In genomic region chr19:43315851-43316250, GRCh38 we compare ENCODE assay signal across 25 cellular contexts. TPM values are rescaled to one million over a fixed set of nuclear protein-coding genes. Genes with fewer than 3 reads are reported as not detected.
DNase-seq lines count a peak whose midpoint lies in the region; ATAC-seq, FAIRE-seq and TF ChIP-seq lines count a peak whose summit lies in the region.
"Had no signal": no experiment of that assay in that cellular context is flagged by ENCODE, and none has a peak within 500 bp of the region (broad histone marks: within the 10 kb centered on the region; RNA-seq: fewer than 3 reads in every experiment).

No MANE protein-coding gene starts in this region.

- H3K4me3 ChIP-seq in HEK293 (ENCODE audit: low read depth, low read length) (no peak overlapping the region), K562 (no peak overlapping the region), testis (peak overlapping the region in 1 of 2 donors; percentile 1)
- H3K4me3 ChIP-seq: GM12878, SJCRH30 had no signal

- DNase-seq in H54 (ENCODE audit: insufficient read length, low spot score) (peak; percentile 30), K562 (ENCODE audit: extremely low read depth in 1 of 4, low spot score in 3 of 4) (peak in 3 of 4 experiments; percentile 11 to 14 (median 13)), testis (peak; percentile 55)
- DNase-seq in stimulated activated CD8-positive, alpha-beta memory T cell treated with anti-CD3 and anti-CD28 coated beads, Interleukin-4, amount 100 ng/mL, for 48 hours, result no peak
- DNase-seq: C1 segment of cervical spinal cord; CD4-positive, alpha-beta memory T cell; COR-L47; DMS53; GDM1; HFFc6; IMR-90; MM.1S; NCI-H2029 treated with DMSO at 0.1 percent for 48 hours; NCI-H226; NCI-H510A treated with DMSO at 0.1 percent for 48 hours; SJCRH30; T-helper 1 cell had no signal

- TF ChIP-seq POLR2A in H54 (IDR thresholded peaks at IDR 0.05; ENCODE audit: low read depth, low read length) (peak; percentile 30; the same call in 1 of the 2 replicates), K562 (conservative IDR thresholded peaks at IDR 0.05) (no peak), testis (IDR thresholded peaks at IDR 0.05) (no peak)

- H3K9me3 Mint-ChIP-seq in activated T-helper 17 cell treated with anti-CD3 and anti-CD28 coated beads, Interleukin-2, amount 50 U/mL, for 72 hours, result no peaks in the 10 kb centered on the region

- peaks cover 3% of the 10 kb centered on the region; the same call in 1 of the 2 replicates for H3K4me1 ChIP-seq in HEK293 (ENCODE audit: control insufficient read depth, insufficient read depth, low read length)
- no peaks in the 10 kb centered on the region for H3K4me1 ChIP-seq in K562 (replicated peaks in 1 of 2; ENCODE audit: control insufficient read depth in 2 of 2, insufficient read depth in 2 of 2, low read length in 2 of 2)
- H3K4me1 ChIP-seq in testis, result no peaks in the 10 kb centered on the region
- H3K4me1 ChIP-seq: SJCRH30 had no signal

- BruUV-seq in K562 (replicated peaks; lab: Mats Ljungman, UMichigan), result no TSS peak

- CTCF ChIA-PET in HEK293 (lab: Yijun Ruan, JAX) (interaction anchor here (0.7 to 1.4 kb wide), 7 partner anchors 10 to 372 kb away, joined by 3 to 6 read pairs (median 4); no protein-coding TSS in a partner anchor), K562 (lab: Yijun Ruan, JAX; ENCODE audit: low intra/inter-chr PET ratio) (interaction anchor here (1.1 to 1.9 kb wide), 2 partner anchors 86 to 88 kb away, joined by 3 to 5 read pairs; no protein-coding TSS in a partner anchor)

- H3K36me3 ChIP-seq in HEK293 (ENCODE audit: control insufficient read depth in 2 of 2, insufficient read depth in 1 of 2, low read length in 2 of 2) (no peaks in the 10 kb centered on the region), K562 (ENCODE audit: control insufficient read depth, insufficient read depth, low read length) (no peaks in the 10 kb centered on the region), testis (ENCODE audit: low read depth, missing control alignments) (no peaks in the 10 kb centered on the region)
- H3K36me3 ChIP-seq: SJCRH30 had no signal

- TF ChIP-seq CTCF in HEK293 (tag by site-specific recombination; IDR thresholded peaks at IDR 0.05) (no peak), K562 (IDR thresholded peaks at IDR 0.05 in 2 of 3, conservative IDR thresholded peaks at IDR 0.05 in 1 of 3; ENCODE audit: insufficient read depth in 2 of 3, low read depth in 1 of 3, low read length in 3 of 3) (no peak), testis (IDR thresholded peaks at IDR 0.05) (no peak)

- FAIRE-seq in H54 (lab: Jason Lieb, UNC), result no peak
- FAIRE-seq in K562 (lab: Jason Lieb, UNC), result no peak
- FAIRE-seq: GM12878 had no signal

- no peaks in the 10 kb centered on the region for H4K20me1 ChIP-seq in K562 (replicated peaks; ENCODE audit: control insufficient read depth, insufficient read depth, low read length)

- H3K9ac ChIP-seq in K562 (ENCODE audit: insufficient read depth in 1 of 2, low read depth in 2 of 2, low read length in 2 of 2), result no peak overlapping the region
- H3K9ac ChIP-seq: KMS-11 had no signal

- TF ChIP-seq EP300 in K562 (IDR thresholded peaks at IDR 0.05; ENCODE audit: low read length), result no peak

- peak overlapping the region; percentile 36 for H3K4me2 ChIP-seq in K562 (ENCODE audit: insufficient read depth, low read length)
- H3K4me2 ChIP-seq: KMS-11 had no signal

- H3K79me2 ChIP-seq in K562 (ENCODE audit: control insufficient read depth, insufficient read depth, low read length), result no peaks in the 10 kb centered on the region

- POLR2A ChIA-PET in HEK293 (lab: Yijun Ruan, JAX), result no interaction called here
- POLR2A ChIA-PET in K562 (lab: Yijun Ruan, JAX), result no interaction called here

- ATAC-seq in K562 (peak; percentile 60), HG03442 (IDR thresholded peaks at IDR 0.05; ENCODE audit: unreplicated experiment) (no peak)
- no peak for ATAC-seq in activated T-helper 17 cell treated with anti-CD3 and anti-CD28 coated beads, Interleukin-2, amount 50 U/mL, for 72 hours (replicated peaks)
- ATAC-seq: GM12878, Right ventricle myocardium inferior had no signal

- 1% methylated on average over 14 of the region's 15 CpGs for WGBS in K562 (ENCODE audit: insufficient coverage, low coverage, missing lambda C conversion rate)
- 58 to 63% methylated on average over 15 of the region's 15 CpGs for WGBS in testis, 2 donors

- H3K9me3 ChIP-seq in HEK293 (ENCODE audit: control insufficient read depth, insufficient read depth, low read depth, low read length) (peaks cover 2% of the 10 kb centered on the region; the same call in 1 of the 2 replicates), K562 (replicated peaks; ENCODE audit: control insufficient read depth, insufficient read depth, low read depth, low read length) (no peaks in the 10 kb centered on the region), testis (no peaks in the 10 kb centered on the region)
- H3K9me3 ChIP-seq: SJCRH30 had no signal

- in situ Hi-C loops in K562 (cut with MboI), result loop anchor here (10.0 kb wide), 1 partner anchor 131 kb away; the partner anchor contains the start of gene PSG5

- no peak overlapping the region for H3K4me3 Mint-ChIP-seq in activated T-helper 17 cell treated with anti-CD3 and anti-CD28 coated beads, Interleukin-2, amount 50 U/mL, for 72 hours
- H3K4me3 Mint-ChIP-seq: CD4-positive, alpha-beta memory T cell; HFFc6 had no signal

- H3K36me3 Mint-ChIP-seq in activated T-helper 17 cell treated with anti-CD3 and anti-CD28 coated beads, Interleukin-2, amount 50 U/mL, for 72 hours (ENCODE audit: low read depth), result no peaks in the 10 kb centered on the region
- H3K36me3 Mint-ChIP-seq: CD4-positive, alpha-beta memory T cell had no signal

- H3K9me1 ChIP-seq in K562 (ENCODE audit: control insufficient read depth, insufficient read depth, low read length), result no peaks in the 10 kb centered on the region

- H3K4me1 Mint-ChIP-seq in activated T-helper 17 cell treated with anti-CD3 and anti-CD28 coated beads, Interleukin-2, amount 50 U/mL, for 72 hours, result no peaks in the 10 kb centered on the region
- H3K4me1 Mint-ChIP-seq: CD4-positive, alpha-beta memory T cell had no signal

- intact Hi-C loops in K562 (cut with micrococcal nuclease) (loop anchor here (10.0 kb wide), 1 partner anchor 109 kb away; no protein-coding TSS in a partner anchor), testis (cut with DNase I; ENCODE audit: low total_unique reads) (no loop called here)

- TF ChIP-seq RAD21 in K562 (CRISPR knock-in tag; conservative IDR thresholded peaks at IDR 0.05 in 1 of 2, IDR thresholded peaks at IDR 0.05 in 1 of 2), result no peak

- H3K27me3 Mint-ChIP-seq in activated T-helper 17 cell treated with anti-CD3 and anti-CD28 coated beads, Interleukin-2, amount 50 U/mL, for 72 hours, result peaks cover 15% of the 10 kb centered on the region

- H3K27me3 ChIP-seq in K562 (ENCODE audit: control insufficient read depth in 2 of 2, insufficient read depth in 2 of 2, low read length in 2 of 2) (peaks cover 2 to 4% of the 10 kb centered on the region in 2 experiments; a peak in 1 of 5 replicates), testis (no peaks in the 10 kb centered on the region)

- H3K27ac ChIP-seq in HEK293 (ENCODE audit: extremely low read depth, low read depth, low read length), result no peak overlapping the region
- H3K27ac ChIP-seq in K562 (ENCODE audit: extremely low read depth, low read depth, low read length), result no peak overlapping the region
- H3K27ac ChIP-seq in testis, result no peak overlapping the region
- H3K27ac ChIP-seq: KMS-11, SJCRH30 had no signal

- peak overlapping the region; percentile 30 for H2AFZ ChIP-seq in K562 (ENCODE audit: low read depth, low read length)

- H3K27ac Mint-ChIP-seq in activated T-helper 17 cell treated with anti-CD3 and anti-CD28 coated beads, Interleukin-2, amount 50 U/mL, for 72 hours, result no peak overlapping the region
- H3K27ac Mint-ChIP-seq: CD4-positive, alpha-beta memory T cell; HFFc6 had no signal

RNA-seq across cellular contexts. Expression of gene CD177, which starts 37.6 kb away (rescaled TPM):
- total RNA-seq in K562 (2011; cell fraction: chromatin; rRNA removed; ENCODE audit: low replicate concordance), result not detected in 2 replicates
- not detected in 2 replicates for total RNA-seq in K562 (2011; cell fraction: nucleolus; rRNA removed)
- not detected in 2 replicates for total RNA-seq in K562 (2011; cell fraction: nucleoplasm; rRNA removed)
- total RNA-seq in K562 (2014; rRNA removed), result not detected in 2 replicates
- not detected in 2 replicates for total RNA-seq in K562 (2014; rRNA removed; fragmentation: Illumina TruSeq; extraction: Trizol)
- total RNA-seq in K562 (2015; rRNA removed; fragmentation: Illumina TruSeq; extraction: Trizol), result not detected in 2 replicates
- not detected in 2 replicates for total RNA-seq in K562 (2021)
- polyA plus RNA-seq in K562 (2011; rRNA removed), result not detected in 2 replicates
- polyA plus RNA-seq in K562 (2011; cell fraction: cytosol; rRNA removed), result not detected in 2 replicates
- polyA plus RNA-seq in K562 (2011; cell fraction: nucleus; rRNA removed), result not detected in 2 replicates
- polyA plus RNA-seq in K562 (2012), result not detected in 2 replicates
- polyA plus RNA-seq in K562 (2014; fragmentation: Illumina TruSeq; extraction: Trizol), result not detected in 2 replicates
- polyA plus RNA-seq in K562 (2014; fragmentation: Nextera tagmentation; extraction: Ambion mirVana), result not detected
- polyA plus RNA-seq in K562 (2014; rRNA removed), result not detected in 2 replicates
- polyA minus RNA-seq in K562 (2011; rRNA and poly(A)+ RNA removed), result not detected in 2 replicates
- not detected in 2 replicates for polyA minus RNA-seq in K562 (2011; cell fraction: cytosol; rRNA and poly(A)+ RNA removed)
- polyA minus RNA-seq in K562 (2011; cell fraction: nucleus; rRNA and poly(A)+ RNA removed), result not detected in 2 replicates
- total RNA-seq in testis, result under 1 TPM; 0.39 to 0.74 TPM
- polyA plus RNA-seq in testis (ENCODE audit: insufficient read depth, low read depth, low replicate concordance), result 0.57 TPM
- not detected for total RNA-seq in activated T-helper 17 cell treated with anti-CD3 and anti-CD28 coated beads, Interleukin-2, amount 50 U/mL, for 72 hours
- total RNA-seq: A673; CD4-positive, alpha-beta memory T cell; Daoy; GM12878; IMR-90; SJCRH30 had no signal
- polyA plus RNA-seq: CD4-positive, alpha-beta memory T cell; GM12878 had no signal

RNA-seq across cellular contexts. Expression of gene PSG9, which starts 46.5 kb away (rescaled TPM):
- total RNA-seq in K562 (2011; cell fraction: chromatin; rRNA removed; ENCODE audit: low replicate concordance), result not detected in 2 replicates
- total RNA-seq in K562 (2011; cell fraction: nucleolus; rRNA removed), result not detected in 2 replicates
- total RNA-seq in K562 (2011; cell fraction: nucleoplasm; rRNA removed), result not detected in 2 replicates
- total RNA-seq in K562 (2014; rRNA removed) (not detected in 2 replicates), K562 (2014; rRNA removed; fragmentation: Illumina TruSeq; extraction: Trizol) (not detected in 2 replicates), K562 (2015; rRNA removed; fragmentation: Illumina TruSeq; extraction: Trizol) (not detected in 2 replicates), K562 (2021) (not detected in 2 replicates), testis (under 1 TPM in 1 of 2 donors, not detected in 1; 0.12 TPM)
- polyA plus RNA-seq in K562 (2011; rRNA removed) (not detected in 2 replicates), K562 (2014; fragmentation: Illumina TruSeq; extraction: Trizol) (not detected in 2 replicates), K562 (2014; fragmentation: Nextera tagmentation; extraction: Ambion mirVana) (under 1 TPM in 1 of 2 experiments, not detected in 1; 0.20 TPM), K562 (2014; rRNA removed) (not detected in 2 replicates), testis (ENCODE audit: insufficient read depth, low read depth, low replicate concordance) (not detected)
- polyA plus RNA-seq in K562 (2011; cell fraction: cytosol; rRNA removed), result not detected in 2 replicates
- polyA plus RNA-seq in K562 (2011; cell fraction: nucleus; rRNA removed), result not detected in 2 replicates
- 0.04 and 0.19 TPM in 2 replicates for polyA plus RNA-seq in K562 (2012)
- polyA minus RNA-seq in K562 (2011; rRNA and poly(A)+ RNA removed), result not detected in 2 replicates
- polyA minus RNA-seq in K562 (2011; cell fraction: cytosol; rRNA and poly(A)+ RNA removed), result not detected in 2 replicates
- not detected in 2 replicates for polyA minus RNA-seq in K562 (2011; cell fraction: nucleus; rRNA and poly(A)+ RNA removed)
- total RNA-seq in activated T-helper 17 cell treated with anti-CD3 and anti-CD28 coated beads, Interleukin-2, amount 50 U/mL, for 72 hours, result under 1 TPM in 1 of 2 donors, not detected in 1; 0.24 TPM
- total RNA-seq: A673; CD4-positive, alpha-beta memory T cell; GM12878; Right ventricle myocardium inferior; SJCRH30 had no signal
- polyA plus RNA-seq: CD4-positive, alpha-beta memory T cell; GM12878 had no signal
